8 cellular contexts compared by ENCODE assay signal in the genomic region with DNA sequence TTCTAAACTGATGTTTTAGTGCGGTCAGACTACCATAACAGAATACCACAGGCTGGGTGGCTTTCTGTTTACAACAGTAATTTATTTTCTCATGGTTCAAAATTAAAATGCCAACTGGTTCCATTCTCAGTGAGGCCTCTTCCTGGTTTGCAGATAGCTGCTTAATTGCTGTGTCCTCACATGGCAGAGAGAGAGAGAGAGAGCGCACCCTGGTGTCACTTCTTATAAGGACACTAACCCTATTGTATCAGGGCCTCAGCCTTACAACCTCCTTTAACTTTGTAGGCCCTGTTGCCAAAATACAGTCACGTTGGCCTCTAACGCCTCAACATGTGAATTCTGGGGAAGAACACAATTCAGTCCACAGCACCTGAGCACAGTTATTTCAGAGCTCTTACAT. TPM values are rescaled to one million over a fixed set of nuclear protein-coding genes. Genes with fewer than 3 reads are reported as not detected.
DNase-seq lines count a peak whose midpoint lies in the region; ATAC-seq lines count a peak whose summit lies in the region.

No MANE protein-coding gene starts in this region.

- no peak overlapping the region for H3K9ac ChIP-seq in NT2/D1 (ENCODE audit: insufficient read length, low read depth)

- H3K4me3 ChIP-seq in NT2/D1 (ENCODE audit: insufficient read length, low read depth) = no peak overlapping the region

- H3K27me3 ChIP-seq in NT2/D1 (ENCODE audit: insufficient read depth, insufficient read length) = no peaks in the 10 kb centered on the region

- H3K4me1 ChIP-seq in NT2/D1 (ENCODE audit: insufficient read depth, insufficient read length) = no peaks in the 10 kb centered on the region

- no peaks in the 10 kb centered on the region for H3K36me3 ChIP-seq in NT2/D1 (ENCODE audit: insufficient read depth, insufficient read length, low read length)

- peak; percentile 35 for DNase-seq in COLO829 (ENCODE audit: low spot score)
- DNase-seq in NT2/D1 (ENCODE audit: low read depth, low spot score) = peak; percentile 71
- peak; percentile 20 for DNase-seq in fibroblast of peridontal ligament (ENCODE audit: extremely low read depth)
- DNase-seq in mucosa of gallbladder (ENCODE audit: low spot score) = no peak
- no peak for DNase-seq in GM03348 (ENCODE audit: low spot score)
- no peak for DNase-seq in dedifferentiated amniotic fluid mesenchymal stem cell (ENCODE audit: extremely low spot score)

- ATAC-seq in GM18861 (IDR thresholded peaks at IDR 0.05; ENCODE audit: unreplicated experiment) = peak; percentile 75
- ATAC-seq in HG03139 (IDR thresholded peaks at IDR 0.05; ENCODE audit: unreplicated experiment) = peak; percentile 93

- peaks cover 11% of the 10 kb centered on the region; the same call in 1 of the 2 replicates for H3K9me3 ChIP-seq in NT2/D1 (ENCODE audit: insufficient read depth, low read length)

RNA-seq across cellular contexts. Expression of a gene that starts 37.5 kb away (rescaled TPM):
- 3.2 TPM for total RNA-seq in mucosa of gallbladder

Comparison
In these comparisons a context has a peak if more than half of its experiments do, and no peak if none do; other contexts are left out.
1. DNase-seq: peak in COLO829 (single experiment), NT2/D1 (single experiment) and fibroblast of peridontal ligament (single experiment); none in mucosa of gallbladder (single experiment), GM03348 (single experiment) and dedifferentiated amniotic fluid mesenchymal stem cell (single experiment).